8 cellular contexts compared by ENCODE assay signal in the genomic region with DNA sequence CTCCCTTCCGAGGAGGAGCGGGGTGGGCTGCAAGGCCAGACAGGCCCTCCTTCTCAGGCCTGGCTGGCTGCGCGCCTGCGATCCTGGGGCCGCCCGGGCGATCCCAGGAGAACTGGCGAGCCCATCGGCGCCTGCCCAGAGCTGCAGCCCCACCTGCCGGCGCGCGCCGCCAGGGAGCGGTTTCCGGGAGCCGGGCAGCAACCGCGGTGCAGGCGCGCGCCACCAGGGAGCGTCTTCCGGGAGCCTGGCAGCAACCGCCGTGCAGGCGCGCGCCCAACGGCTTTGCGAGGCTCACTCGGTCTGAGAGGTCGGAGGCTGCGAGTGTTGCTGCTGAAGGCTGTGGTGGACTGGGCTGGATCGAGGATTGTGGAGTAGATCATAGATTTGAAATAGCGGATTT.
DNase-seq lines count a peak whose midpoint lies in the region; ATAC-seq and TF ChIP-seq lines count a peak whose summit lies in the region.

No MANE protein-coding gene starts in this region.

- H3K4me1 Mint-ChIP-seq in glutamatergic neuron (ENCODE audit: low read depth, unreplicated experiment), result no peaks in the 10 kb centered on the region

- peak; percentile 52 for TF ChIP-seq CTCF in glutamatergic neuron (IDR thresholded peaks at IDR 0.05; ENCODE audit: partially characterized antibody, unreplicated experiment)

- no peak overlapping the region for H2AFZ ChIP-seq in Karpas-422 (ENCODE audit: low read length)

- H3K27me3 ChIP-seq in Karpas-422 (ENCODE audit: low read length), result no peaks in the 10 kb centered on the region

- no peaks in the 10 kb centered on the region for H3K4me1 ChIP-seq in Karpas-422 (ENCODE audit: low read length)

- no peak overlapping the region for H3K4me2 ChIP-seq in Karpas-422 (ENCODE audit: low read depth, low read length, poor library complexity, severe bottlenecking)

- DNase-seq in ELF-1 (ENCODE audit: low read depth, low spot score), result peak; percentile 80
- peak; percentile 57 for DNase-seq in T1000 (lab: John Stamatoyannopoulos, UW)
- DNase-seq in glutamatergic neuron, result peak; percentile 83
- DNase-seq in pons (ENCODE audit: low spot score), result peak; percentile 7
- DNase-seq in NOMO-1 treated with dmso at 0.1 percent for 144 hours (lab: John Stamatoyannopoulos, UW; ENCODE audit: unreplicated experiment), result no peak
- no peak for DNase-seq in Karpas-422

- ATAC-seq in HG02973 (IDR thresholded peaks at IDR 0.05; ENCODE audit: unreplicated experiment), result peak; percentile 78
- ATAC-seq in HG02840 (IDR thresholded peaks at IDR 0.05; ENCODE audit: low FRiP score, unreplicated experiment), result no peak

- H3K27me3 Mint-ChIP-seq in glutamatergic neuron (ENCODE audit: unreplicated experiment), result peaks cover 2% of the 10 kb centered on the region

- H3K27ac ChIP-seq in Karpas-422 (ENCODE audit: low read length), result no peak overlapping the region

- H3K9me3 Mint-ChIP-seq in glutamatergic neuron (ENCODE audit: unreplicated experiment), result no peaks in the 10 kb centered on the region

- H3K36me3 Mint-ChIP-seq in glutamatergic neuron (ENCODE audit: unreplicated experiment), result no peaks in the 10 kb centered on the region

- H3K79me2 ChIP-seq in Karpas-422 (ENCODE audit: low read length), result no peaks in the 10 kb centered on the region

- no peak overlapping the region for H3K9ac ChIP-seq in Karpas-422 (ENCODE audit: low read length)

- no peaks in the 10 kb centered on the region for H3K9me3 ChIP-seq in Karpas-422 (ENCODE audit: low read length)

- H3K4me3 ChIP-seq in Karpas-422 (ENCODE audit: low read length), result no peak overlapping the region

- no peaks in the 10 kb centered on the region for H3K36me3 ChIP-seq in Karpas-422 (ENCODE audit: insufficient read depth, low read length)

- H3K9me2 ChIP-seq in Karpas-422 (replicated peaks; ENCODE audit: insufficient read depth, low read length), result no peaks in the 10 kb centered on the region

- no peak overlapping the region for H3K27ac Mint-ChIP-seq in glutamatergic neuron (ENCODE audit: unreplicated experiment)

- H3K4me3 Mint-ChIP-seq in glutamatergic neuron (ENCODE audit: unreplicated experiment), result peak overlapping the region; percentile 85

- no peaks in the 10 kb centered on the region for H4K20me1 ChIP-seq in Karpas-422 (ENCODE audit: insufficient read depth, low read depth, low read length)

Comparison
In these comparisons a context has a peak if more than half of its experiments do, and no peak if none do; other contexts are left out.
1. DNase-seq: peak in ELF-1 (single experiment), T1000 (single experiment), glutamatergic neuron (single experiment) and pons (single experiment); none in NOMO-1 treated with dmso at 0.1 percent for 144 hours (single experiment) and Karpas-422 (single experiment).